ENCODE assay signal across 9 cellular contexts in genomic region chr3:194089357-194090177, GRCh38. TPM values are rescaled to one million over a fixed set of nuclear protein-coding genes. Genes with fewer than 3 reads are reported as not detected.
DNase-seq lines count a peak whose midpoint lies in the region; ATAC-seq and TF ChIP-seq lines count a peak whose summit lies in the region.
"Had no signal": no experiment of that assay in that cellular context is flagged by ENCODE, and none has a peak within 500 bp of the region (broad histone marks: within the 10 kb centered on the region; RNA-seq: fewer than 3 reads in every experiment).

No MANE protein-coding gene starts in this region.

- H3K36me3 Mint-ChIP-seq in activated B cell treated with CpG ODN at 0.5 μM for 24 hours (ENCODE audit: low read depth), result no peaks in the 10 kb centered on the region
- H3K36me3 Mint-ChIP-seq: T-cell had no signal

- peak overlapping the region; percentile 9 for H3K4me3 Mint-ChIP-seq in activated B cell treated with CpG ODN at 0.5 μM for 24 hours
- H3K4me3 Mint-ChIP-seq: T-cell had no signal

- DNase-seq in DMS53 (lab: John Stamatoyannopoulos, UW) (peak; percentile 78), LHCN-M2 (ENCODE audit: low read depth) (peak; percentile 92), activated B cell treated with CpG ODN at 0.5 μM for 24 hours (peak; percentile 41), left cardiac atrium (peak; percentile 81), retinal pigment epithelial cell (ENCODE audit: low read depth) (peak; percentile 100), midbrain (lab: John Stamatoyannopoulos, UW) (no peak), NCI-H524 treated with DMSO at 0.1 percent for 48 hours (lab: John Stamatoyannopoulos, UW) (no peak)

- TF ChIP-seq CTCF in activated B cell treated with CpG ODN at 0.5 μM for 24 hours (IDR thresholded peaks at IDR 0.05) (no peak), retinal pigment epithelial cell (conservative IDR thresholded peaks at IDR 0.05; ENCODE audit: low read depth, low read length) (no peak)

- ATAC-seq in GM21447 (IDR thresholded peaks at IDR 0.05; ENCODE audit: unreplicated experiment), result peak; percentile 63
- peak; percentile 86 for ATAC-seq in activated B cell treated with CpG ODN at 0.5 μM for 24 hours (ENCODE audit: low read depth)
- ATAC-seq in left cardiac atrium, result peak; percentile 63 to 95
- ATAC-seq: T-cell had no signal

- POLR2A ChIA-PET in activated B cell treated with CpG ODN at 0.5 μM for 24 hours (lab: Charles Lee), result interaction anchor here (0.6 to 3.4 kb wide), 9 partner anchors 13 to 218 kb away, joined by 3 to 51 read pairs (median 6); partner anchors contain the start of gene HES1

- intact Hi-C loops in activated B cell treated with CpG ODN at 0.5 μM for 24 hours (cut with micrococcal nuclease), result loop anchor here (1.0 to 5.0 kb wide), 5 partner anchors 12 to 302 kb away; partner anchors contain the start of gene HES1
- intact Hi-C loops in left cardiac atrium (cut with DNase I), result no loop called here

- no peaks in the 10 kb centered on the region for H3K9me3 Mint-ChIP-seq in activated B cell treated with CpG ODN at 0.5 μM for 24 hours
- H3K9me3 Mint-ChIP-seq: T-cell had no signal

- peak overlapping the region; percentile 71 for H3K27ac Mint-ChIP-seq in activated B cell treated with CpG ODN at 0.5 μM for 24 hours
- H3K27ac Mint-ChIP-seq: T-cell had no signal

- no peaks in the 10 kb centered on the region for H3K27me3 Mint-ChIP-seq in activated B cell treated with CpG ODN at 0.5 μM for 24 hours

- CTCF ChIA-PET in activated B cell treated with CpG ODN at 0.5 μM for 24 hours (lab: Charles Lee), result interaction anchor here (1.4 kb wide), 1 partner anchor 41 kb away, joined by 3 read pairs; no protein-coding TSS in a partner anchor

- no peak overlapping the region for H3K4me3 ChIP-seq in retinal pigment epithelial cell (ENCODE audit: low read length)

- H3K4me1 Mint-ChIP-seq in activated B cell treated with CpG ODN at 0.5 μM for 24 hours, result peaks cover 43% of the 10 kb centered on the region

RNA-seq across cellular contexts. Expression of gene HES1, which starts 46.4 kb away (rescaled TPM):
- 0.52 and 1.2 TPM in 2 replicates for total RNA-seq in LHCN-M2 (2014; rRNA removed)
- polyA plus RNA-seq in LHCN-M2 (2012), result 0.09 TPM
- total RNA-seq in activated B cell treated with CpG ODN at 0.5 μM for 24 hours, result 5.0 and 5.9 TPM in 2 replicates
- 10 to 100 TPM; 13.2 to 60.5 TPM for total RNA-seq in left cardiac atrium

Comparison
In these comparisons a context has a peak if more than half of its experiments do, and no peak if none do; other contexts are left out.
1. DNase-seq: peak in DMS53 (single experiment), LHCN-M2 (single experiment), activated B cell treated with CpG ODN at 0.5 μM for 24 hours (single experiment), left cardiac atrium (single experiment) and retinal pigment epithelial cell (single experiment); none in midbrain (single experiment) and NCI-H524 treated with DMSO at 0.1 percent for 48 hours (single experiment).
2. Peak in every context shown above with its lines, with median percentiles within 50 percentile points of each other: ATAC-seq.